ENCODE assay signal across 30 cellular contexts in genomic region chr22:28015056-28015445, GRCh38.
DNase-seq lines count a peak whose midpoint lies in the region; FAIRE-seq and TF ChIP-seq lines count a peak whose summit lies in the region.
"Had no signal": no experiment of that assay in that cellular context is flagged by ENCODE, and none has a peak within 500 bp of the region (broad histone marks: within the 10 kb centered on the region; RNA-seq: fewer than 3 reads in every experiment).

No MANE protein-coding gene starts in this region.

- POLR2A ChIA-PET in endothelial cell of umbilical vein (lab: Charles Lee) = no interaction called here

- dilution Hi-C loops in endothelial cell of umbilical vein (cut with MboI; ENCODE audit: extremely low pct_ligation_motif_present, low sequenced_read_pairs) (no loop called here), mammary epithelial cell (cut with HindIII; ENCODE audit: low sequenced_read_pairs) (no loop called here)

- H3K79me2 ChIP-seq in endothelial cell of umbilical vein (ENCODE audit: control insufficient read depth, insufficient read depth, low read length) (no peaks in the 10 kb centered on the region), mammary epithelial cell (ENCODE audit: insufficient read depth, low read length) (no peaks in the 10 kb centered on the region)
- H3K79me2 ChIP-seq: hepatocyte had no signal

- H3K27ac ChIP-seq in endothelial cell of umbilical vein (ENCODE audit: insufficient read depth, low read depth, low read length) (no peak overlapping the region), mammary epithelial cell (ENCODE audit: insufficient read depth, low read depth, low read length) (no peak overlapping the region)
- H3K27ac ChIP-seq: A549, ascending aorta, gastrocnemius medialis, hepatocyte, pancreas, stomach, thyroid gland, vagina had no signal

- no peaks in the 10 kb centered on the region for H3K9me3 ChIP-seq in endothelial cell of umbilical vein (replicated peaks; ENCODE audit: control insufficient read depth, insufficient read depth, low read length)
- no peaks in the 10 kb centered on the region for H3K9me3 ChIP-seq in mammary epithelial cell (replicated peaks; ENCODE audit: insufficient read depth, low read length)
- H3K9me3 ChIP-seq: A549, ascending aorta, gastrocnemius medialis, pancreas, stomach, thyroid gland, vagina had no signal

- DNase-seq in NCI-H2171 treated with DMSO at 0.1 percent for 48 hours (lab: John Stamatoyannopoulos, UW) (peak; percentile 23), NCI-H2171 (lab: John Stamatoyannopoulos, UW) (no peak), GM12865 (ENCODE audit: low read depth) (peak; percentile 12), endothelial cell of umbilical vein (ENCODE audit: low read depth, low spot score) (peak; percentile 84), pulmonary artery endothelial cell (ENCODE audit: low read depth, low spot score) (peak; percentile 49), C1 segment of cervical spinal cord (lab: John Stamatoyannopoulos, UW) (no peak), mammary epithelial cell (no peak)
- no peak for DNase-seq in stimulated activated CD4-positive, alpha-beta T cell treated with anti-CD3 and anti-CD28 coated beads, Interleukin-4, amount 100 ng/mL, for 24 hours
- DNase-seq: activated CD4-positive, alpha-beta T cell treated with anti-CD3 and anti-CD28 coated beads, Interleukin-2, amount 50 U/mL, for 4 hours; activated CD8-positive, alpha-beta memory T cell treated with anti-CD3 and anti-CD28 coated beads, Interleukin-2, amount 10 ng/mL, durations not matched to agents 7 days and 5 days; activated T-cell treated with anti-CD3 and anti-CD28 coated beads, Interleukin-2, amount 50 U/mL, for 4 hours; CD8-positive, alpha-beta memory T cell; central memory CD4-positive, alpha-beta T cell; DMS 273 treated with DMSO at 0.1 percent for 48 hours; H9; kidney glomerular epithelial cell; NCI-H187 treated with DMSO at 0.1 percent for 48 hours; NCI-H446 treated with DMSO at 0.1 percent for 48 hours; nephron progenitor cell; stomach; T-helper 17 cell had no signal

- FAIRE-seq in endothelial cell of umbilical vein (lab: Jason Lieb, UNC) = peak; percentile 87
- FAIRE-seq: A549, GM12892, K562, pancreas had no signal

- in situ Hi-C loops in mammary epithelial cell (cut with MboI; ENCODE audit: low sequenced_read_pairs in 2 of 2) = loop anchor here in 1 of 2 donors (25.0 kb wide), 2 partner anchors 603 to 1253 kb away; no protein-coding TSS in a partner anchor

- H3K4me2 ChIP-seq in endothelial cell of umbilical vein (ENCODE audit: insufficient read depth, low read length) (peak overlapping the region; percentile 13), mammary epithelial cell (ENCODE audit: insufficient read depth, low read depth, low read length) (no peak overlapping the region)
- H3K4me2 ChIP-seq: A549, hepatocyte had no signal

- H3K27me3 ChIP-seq in endothelial cell of umbilical vein (ENCODE audit: control insufficient read depth in 2 of 2, insufficient read depth in 2 of 2, low read length in 2 of 2) (no peaks in the 10 kb centered on the region), mammary epithelial cell (ENCODE audit: insufficient read depth, low read length) (no peaks in the 10 kb centered on the region)
- H3K27me3 ChIP-seq: ascending aorta, gastrocnemius medialis, hepatocyte, pancreas, stomach, thyroid gland, vagina had no signal

- intact Hi-C loops in endothelial cell of umbilical vein (cut with micrococcal nuclease) (loop anchor here (2.0 kb wide), 1 partner anchor 14 kb away; no protein-coding TSS in a partner anchor), mammary epithelial cell (cut with micrococcal nuclease) (no loop called here)

- TF ChIP-seq POLR2A in endothelial cell of umbilical vein (IDR thresholded peaks at IDR 0.05; ENCODE audit: low read depth, low read length) = no peak

- H3K9ac ChIP-seq in endothelial cell of umbilical vein (replicated peaks; ENCODE audit: extremely low read depth, insufficient read depth, low read length) (no peak overlapping the region), mammary epithelial cell (ENCODE audit: insufficient read depth, low read length) (no peak overlapping the region)

- H3K9me1 ChIP-seq in endothelial cell of umbilical vein (replicated peaks; ENCODE audit: control insufficient read depth, extremely low read depth, insufficient read depth, low read length) = no peaks in the 10 kb centered on the region

- CTCF ChIA-PET in endothelial cell of umbilical vein (lab: Charles Lee) = interaction anchor here (0.6 to 1.8 kb wide), 6 partner anchors 24 to 1276 kb away, joined by 3 to 5 read pairs (median 3); no protein-coding TSS in a partner anchor
- CTCF ChIA-PET in mammary epithelial cell (lab: Charles Lee; ENCODE audit: low non-redundant PET) = no interaction called here

- no CpG with 5 or more reads among the region's 2 CpGs for WGBS in mammary epithelial cell (ENCODE audit: low coverage, missing lambda C conversion rate)

- H3K4me1 ChIP-seq in endothelial cell of umbilical vein (ENCODE audit: control insufficient read depth, extremely low read depth, insufficient read depth, low read length) (peaks cover 16% of the 10 kb centered on the region), mammary epithelial cell (ENCODE audit: insufficient read depth, low read length) (peaks cover 7% of the 10 kb centered on the region)
- H3K4me1 ChIP-seq: A549, ascending aorta, pancreas had no signal

- no peaks in the 10 kb centered on the region for H4K20me1 ChIP-seq in endothelial cell of umbilical vein (replicated peaks; ENCODE audit: control insufficient read depth, extremely low read depth, insufficient read depth, low read length)
- no peaks in the 10 kb centered on the region for H4K20me1 ChIP-seq in mammary epithelial cell (ENCODE audit: insufficient read depth, low read length)

- no peak overlapping the region for H2AFZ ChIP-seq in endothelial cell of umbilical vein (ENCODE audit: low read depth, low read length)
- no peak overlapping the region for H2AFZ ChIP-seq in mammary epithelial cell (ENCODE audit: low read depth, low read length)
- H2AFZ ChIP-seq: hepatocyte had no signal

- no TSS peak for BruUV-seq in endothelial cell of umbilical vein (replicated peaks; lab: Mats Ljungman, UMichigan)
- no TSS peak for BruUV-seq in mammary epithelial cell (replicated peaks; lab: Mats Ljungman, UMichigan)

- TF ChIP-seq CTCF in GM12865 (IDR thresholded peaks at IDR 0.05; ENCODE audit: insufficient read depth, low read depth, low read length, missing control alignments) (no peak), endothelial cell of umbilical vein (IDR thresholded peaks at IDR 0.05; ENCODE audit: extremely low read depth in 1 of 2, insufficient read depth in 1 of 2, low read depth in 1 of 2, low read length in 2 of 2) (no peak), mammary epithelial cell (conservative IDR thresholded peaks at IDR 0.05 in 1 of 2, IDR thresholded peaks at IDR 0.05 in 1 of 2; ENCODE audit: extremely low read depth in 1 of 2, insufficient read depth in 1 of 2, low read depth in 1 of 2, low read length in 2 of 2) (no peak)

- H3K4me3 ChIP-seq in GM12865 (ENCODE audit: low read depth, low read length) = no peak overlapping the region
- no peak overlapping the region for H3K4me3 ChIP-seq in endothelial cell of umbilical vein (replicated peaks in 1 of 3; ENCODE audit: insufficient read depth in 1 of 3, low read depth in 1 of 3, low read length in 3 of 3)
- no peak overlapping the region for H3K4me3 ChIP-seq in mammary epithelial cell (replicated peaks in 1 of 3; ENCODE audit: insufficient read depth in 1 of 3, low read depth in 2 of 3, low read length in 3 of 3)
- H3K4me3 ChIP-seq: A549, ascending aorta, gastrocnemius medialis, hepatocyte, K562, pancreas, stomach, thyroid gland, vagina had no signal

- peaks cover 0 to 3% of the 10 kb centered on the region in 2 experiments for H3K36me3 ChIP-seq in endothelial cell of umbilical vein (ENCODE audit: control insufficient read depth in 2 of 2, extremely low read depth in 1 of 2, insufficient read depth in 2 of 2, low read length in 2 of 2)
- H3K36me3 ChIP-seq in mammary epithelial cell (ENCODE audit: insufficient read depth, low read length) = no peaks in the 10 kb centered on the region
- H3K36me3 ChIP-seq: gastrocnemius medialis, pancreas, thyroid gland, vagina had no signal

TF ChIP-seq in endothelial cell of umbilical vein, 7 proteins besides CTCF, POLR2A, EP300 and RAD21:
- peak; percentile 68 for TF ChIP-seq MAX (IDR thresholded peaks at IDR 0.05; ENCODE audit: insufficient read depth, insufficient read length)
- peak; percentile 46 for TF ChIP-seq JUN (IDR thresholded peaks at IDR 0.05; ENCODE audit: borderline replicate concordance, insufficient read depth, insufficient read length, low read depth)
- peak; percentile 66 for TF ChIP-seq MYC (IDR thresholded peaks at IDR 0.05; ENCODE audit: low read depth, low read length)
- TF ChIP-seq FOS (IDR thresholded peaks at IDR 0.05; ENCODE audit: borderline replicate concordance, insufficient read depth, low read length) = peak; percentile 75
- no peak for TF ChIP-seq EZH2 (IDR thresholded peaks at IDR 0.05; ENCODE audit: borderline replicate concordance, low read depth, low read length, severe bottlenecking)
- no peak for TF ChIP-seq GATA2 (IDR thresholded peaks at IDR 0.05; ENCODE audit: insufficient read depth, insufficient read length, low read depth, low read length)
- peak; percentile 67 for TF ChIP-seq POLR2AphosphoS5 (IDR thresholded peaks at IDR 0.05; ENCODE audit: insufficient read depth, low read depth, low read length)

Comparison
In these comparisons a context has a peak if more than half of its experiments do, and no peak if none do; other contexts are left out.
1. DNase-seq: peak in NCI-H2171 treated with DMSO at 0.1 percent for 48 hours (single experiment), GM12865 (single experiment), endothelial cell of umbilical vein (single experiment) and pulmonary artery endothelial cell (single experiment); none in NCI-H2171 (single experiment), stimulated activated CD4-positive, alpha-beta T cell treated with anti-CD3 and anti-CD28 coated beads, Interleukin-4, amount 100 ng/mL, for 24 hours (single experiment), C1 segment of cervical spinal cord (0 of 14) and mammary epithelial cell (single experiment).